ENCODE assay signal across 19 cellular contexts in the genomic region with DNA sequence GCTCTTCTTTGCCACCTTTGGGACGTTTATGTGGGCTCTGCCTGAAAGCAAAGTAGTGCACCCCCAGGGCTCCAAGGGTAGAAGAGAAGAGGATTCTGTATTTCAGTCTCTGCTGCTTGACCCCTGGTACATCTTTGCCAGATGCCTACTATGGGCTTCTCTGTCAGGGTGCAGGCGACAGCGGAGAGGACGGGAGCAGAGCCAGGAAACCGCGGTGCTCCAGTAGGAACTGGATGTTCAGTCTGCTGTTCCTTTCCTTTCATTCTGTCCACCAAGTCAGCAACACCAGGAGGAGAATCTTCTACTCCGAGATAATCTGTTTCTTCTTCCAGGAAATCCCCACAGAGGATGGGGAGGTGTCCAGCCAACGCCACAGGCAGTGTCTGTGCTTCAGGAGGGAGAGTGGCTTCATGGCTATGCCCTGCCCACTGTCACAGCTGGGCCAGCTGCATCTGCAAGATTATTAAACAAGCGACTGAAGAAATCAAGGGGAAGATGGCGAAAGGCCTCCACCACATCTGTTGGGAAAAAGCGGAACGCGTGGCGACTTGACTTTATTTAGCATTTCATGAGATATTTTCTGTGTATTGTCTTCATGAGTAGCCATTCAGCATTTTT.
A peak's percentile ranks its signal among the peaks of the same experiment; 100 is the strongest.
DNase-seq lines count a peak whose midpoint lies in the region; ATAC-seq and TF ChIP-seq lines count a peak whose summit lies in the region.
"Had no signal": no experiment of that assay in that cellular context is flagged by ENCODE, and none has a peak within 500 bp of the region (broad histone marks: within the 10 kb centered on the region; RNA-seq: fewer than 3 reads in every experiment).

No MANE protein-coding gene starts in this region.

- peak overlapping the region in 1 of 2 donors; percentile 8 for H3K4me3 ChIP-seq in right atrium auricular region
- no peak overlapping the region for H3K4me3 ChIP-seq in cardiac fibroblast (replicated peaks in 1 of 2; ENCODE audit: low read depth in 2 of 2, low read length in 2 of 2)
- H3K4me3 ChIP-seq in aorta (ENCODE audit: low read length in 2 of 2) = no peak overlapping the region
- H3K4me3 ChIP-seq: SJSA1 had no signal

- H3K36me3 ChIP-seq in right atrium auricular region = no peaks in the 10 kb centered on the region
- H3K36me3 ChIP-seq in aorta (ENCODE audit: control insufficient read depth in 1 of 2, insufficient read depth in 2 of 2, low read length in 1 of 2) = no peaks in the 10 kb centered on the region
- H3K36me3 ChIP-seq: BE2C, SJSA1 had no signal

- no peaks in the 10 kb centered on the region for H3K27me3 ChIP-seq in right atrium auricular region
- H3K27me3 ChIP-seq in aorta (ENCODE audit: control insufficient read depth in 1 of 2, insufficient read depth in 2 of 2, low read length in 1 of 2) = no peaks in the 10 kb centered on the region
- H3K27me3 ChIP-seq: BE2C, SJSA1 had no signal

- ATAC-seq in Right ventricle myocardium inferior (peak; percentile 92), left ventricle myocardium superior (peak; percentile 92), aorta (ENCODE audit: low FRiP score) (peak; percentile 8)

- peaks cover 0 to 15% of the 10 kb centered on the region in 2 donors for H3K4me1 ChIP-seq in right atrium auricular region
- H3K4me1 ChIP-seq in aorta (ENCODE audit: control insufficient read depth in 1 of 2, insufficient read depth in 2 of 2, low read length in 2 of 2) = no peaks in the 10 kb centered on the region
- H3K4me1 ChIP-seq: BE2C, SJSA1 had no signal

- WGBS in aorta, 2 donors = 11 to 15% methylated on average over 14 of the region's 14 CpGs

- DNase-seq in Right ventricle myocardium inferior (ENCODE audit: missing footprints) (peak; percentile 73), right atrium auricular region (ENCODE audit: low spot score) (no peak), cardiac fibroblast (ENCODE audit: low read depth in 2 of 2) (peak; percentile 2 to 51), left ventricle myocardium superior (peak; percentile 77), aorta (peak in 1 of 2 donors; percentile 51), NCI-H526 (lab: John Stamatoyannopoulos, UW) (no peak), DMS153 treated with DMSO at 0.1 percent for 48 hours (lab: John Stamatoyannopoulos, UW; ENCODE audit: unreplicated experiment) (no peak), kidney glomerular epithelial cell (lab: John Stamatoyannopoulos, UW) (no peak)
- DNase-seq: 8988T; BE2C; CD8-positive, alpha-beta memory T cell; NCI-H1105; NCI-H1694 treated with DMSO at 0.1 percent for 48 hours; NCI-H345; NCI-H69; NK-92 treated with Interleukin-12 subunit alpha and Interleukin-12 subunit beta, amount 100 ng/mL, for 24 hours; RPMI8226 had no signal

- H3K27ac ChIP-seq in right atrium auricular region (peak overlapping the region in 1 of 2 donors; percentile 52), aorta (ENCODE audit: low read depth in 1 of 2, low read length in 2 of 2) (peak overlapping the region; percentile 65 to 94)
- H3K27ac ChIP-seq: KMS-11, SJSA1 had no signal

- intact Hi-C loops in Right ventricle myocardium inferior (cut with DNase I) (no loop called here), left ventricle myocardium superior (cut with micrococcal nuclease) (no loop called here), aorta (cut with DNase I) (loop anchor here in 1 of 2 donors (5.0 to 10.0 kb wide), 2 partner anchors 63 to 399 kb away; a partner anchor contains a TSS)

- TF ChIP-seq CTCF in right atrium auricular region (IDR thresholded peaks at IDR 0.05) (no peak), cardiac fibroblast (IDR thresholded peaks at IDR 0.05; ENCODE audit: low read depth, low read length) (no peak)

- H3K9me3 ChIP-seq in right atrium auricular region = peaks cover 0 to 8% of the 10 kb centered on the region in 2 donors
- no peaks in the 10 kb centered on the region for H3K9me3 ChIP-seq in aorta (ENCODE audit: control insufficient read depth, low read length)
- H3K9me3 ChIP-seq: BE2C had no signal

Comparison
In these comparisons a context has a peak if more than half of its experiments do, and no peak if none do; other contexts are left out.
1. DNase-seq: peak in Right ventricle myocardium inferior (single experiment), cardiac fibroblast (2 of 2) and left ventricle myocardium superior (single experiment); none in right atrium auricular region (single experiment), NCI-H526 (0 of 2), DMS153 treated with DMSO at 0.1 percent for 48 hours (single experiment) and kidney glomerular epithelial cell (single experiment).
2. ATAC-seq: peak in every context shown above with its lines; median percentile 92 in Right ventricle myocardium inferior; 92 in left ventricle myocardium superior; 8 in aorta.